In genomic region chr20:6495907-6496306, GRCh38 we compare ENCODE assay signal across 29 cellular contexts.
"Had no signal": no experiment of that assay in that cellular context is flagged by ENCODE, and none has a peak within 500 bp of the region (broad histone marks: within the 10 kb centered on the region; RNA-seq: fewer than 3 reads in every experiment).

No MANE protein-coding gene starts in this region.

- H3K36me3 Mint-ChIP-seq: naive thymus-derived CD4-positive, alpha-beta T cell; natural killer cell; neural progenitor cell; stimulated activated effector memory CD8-positive, alpha-beta T cell treated with anti-CD3 and anti-CD28 coated beads, Interleukin-12 subunit alpha, Interleukin-12 subunit beta, amount 100 ng/mL, for 72 hours; stimulated activated naive B cell treated with anti-CD40 and anti-IgM and Interleukin-4, amounts not matched to agents 10 μg/mL and 1 μg/mL and 100 μg/mL, for 72 hours had no signal

- H3K36me3 ChIP-seq: neural progenitor cell, ovary, right lobe of liver, sigmoid colon, stomach, thoracic aorta, thyroid gland, tibial nerve, upper lobe of left lung, uterus had no signal

- DNase-seq: naive thymus-derived CD4-positive, alpha-beta T cell; natural killer cell; occipital lobe; ovary; posterior cingulate gyrus; psoas muscle; right cardiac atrium; right lobe of liver; sigmoid colon; small intestine; stimulated activated CD4-positive, alpha-beta T cell treated with anti-CD3 and anti-CD28 coated beads, Interleukin-15, amount 100 ng/mL, for 24 hours; stimulated activated CD4-positive, alpha-beta T cell treated with anti-CD3 and anti-CD28 coated beads, Interleukin-2, amount 100 ng/mL, for 24 hours; stimulated activated CD4-positive, alpha-beta T cell treated with anti-CD3 and anti-CD28 coated beads, Interleukin-2, amount 100 ng/mL, for 48 hours; stimulated activated CD4-positive, alpha-beta T cell treated with anti-CD3 and anti-CD28 coated beads, Interleukin-4, amount 100 ng/mL, for 24 hours; stimulated activated naive B cell treated with anti-CD40 and anti-IgM and Interleukin-4, amounts not matched to agents 10 μg/mL and 1 μg/mL and 100 μg/mL, for 72 hours; stimulated activated naive CD4-positive, alpha-beta T cell treated with Interleukin-2 at 50 U/mL for 16 hours; stomach; thyroid gland; trophoblast cell; upper lobe of left lung; uterus had no signal

- H3K27ac ChIP-seq: neural progenitor cell, ovary, parathyroid adenoma, psoas muscle, right lobe of liver, sigmoid colon, stomach, thoracic aorta, thyroid gland, tibial nerve, upper lobe of left lung, uterus had no signal

- H3K27me3 Mint-ChIP-seq: naive thymus-derived CD4-positive, alpha-beta T cell; progenitor cell of endocrine pancreas; stimulated activated naive B cell treated with anti-CD40 and anti-IgM and Interleukin-4, amounts not matched to agents 10 μg/mL and 1 μg/mL and 100 μg/mL, for 72 hours; stimulated activated naive CD8-positive, alpha-beta T cell treated with anti-CD3 and anti-CD28 coated beads, Interleukin-15, Interleukin-2, amounts not matched to agents 100 ng/mL and 50 ng/mL, for 24 hours had no signal

- H3K27me3 ChIP-seq: neural progenitor cell, ovary, right lobe of liver, sigmoid colon, stomach, thyroid gland, tibial nerve, upper lobe of left lung, uterus had no signal

- H2AFZ ChIP-seq: neural progenitor cell, parathyroid adenoma had no signal

- H3K4me3 ChIP-seq: neural progenitor cell, ovary, psoas muscle, right lobe of liver, sigmoid colon, stomach, thoracic aorta, thyroid gland, tibial nerve, upper lobe of left lung, uterus had no signal

- H3K4me3 Mint-ChIP-seq: naive thymus-derived CD4-positive, alpha-beta T cell; natural killer cell; nephron; neural progenitor cell; stimulated activated effector memory CD8-positive, alpha-beta T cell treated with anti-CD3 and anti-CD28 coated beads, Interleukin-12 subunit alpha, Interleukin-12 subunit beta, amount 100 ng/mL, for 72 hours; stimulated activated naive B cell treated with anti-CD40 and anti-IgM and Interleukin-4, amounts not matched to agents 10 μg/mL and 1 μg/mL and 100 μg/mL, for 72 hours; stimulated activated naive CD8-positive, alpha-beta T cell treated with anti-CD3 and anti-CD28 coated beads, Interleukin-15, Interleukin-2, amounts not matched to agents 100 ng/mL and 50 ng/mL, for 24 hours had no signal

- H3K4me1 Mint-ChIP-seq: naive thymus-derived CD4-positive, alpha-beta T cell; natural killer cell; stimulated activated effector memory CD8-positive, alpha-beta T cell treated with anti-CD3 and anti-CD28 coated beads, Interleukin-12 subunit alpha, Interleukin-12 subunit beta, amount 100 ng/mL, for 72 hours; stimulated activated naive B cell treated with anti-CD40 and anti-IgM and Interleukin-4, amounts not matched to agents 10 μg/mL and 1 μg/mL and 100 μg/mL, for 72 hours had no signal

- H3K27ac Mint-ChIP-seq: naive thymus-derived CD4-positive, alpha-beta T cell; natural killer cell; nephron; neural progenitor cell; progenitor cell of endocrine pancreas; stimulated activated effector memory CD8-positive, alpha-beta T cell treated with anti-CD3 and anti-CD28 coated beads, Interleukin-12 subunit alpha, Interleukin-12 subunit beta, amount 100 ng/mL, for 72 hours; stimulated activated naive B cell treated with anti-CD40 and anti-IgM and Interleukin-4, amounts not matched to agents 10 μg/mL and 1 μg/mL and 100 μg/mL, for 72 hours; stimulated activated naive CD8-positive, alpha-beta T cell treated with anti-CD3 and anti-CD28 coated beads, Interleukin-15, Interleukin-2, amounts not matched to agents 100 ng/mL and 50 ng/mL, for 24 hours had no signal

- H3K4me1 ChIP-seq: parathyroid adenoma, psoas muscle, right lobe of liver, sigmoid colon, thyroid gland, uterus had no signal

- H3K79me2 ChIP-seq: parathyroid adenoma had no signal

- H3K4me2 ChIP-seq: neural progenitor cell had no signal

- H3K9me3 ChIP-seq: ovary, psoas muscle, right lobe of liver, sigmoid colon, stomach, thoracic aorta, thyroid gland, tibial nerve, upper lobe of left lung, uterus had no signal
